ENCODE assay signal across 18 cellular contexts in genomic region chr4:55086561-55086960, GRCh38. TPM values are rescaled to one million over a fixed set of nuclear protein-coding genes. Genes with fewer than 3 reads are reported as not detected.
"Had no signal": no experiment of that assay in that cellular context is flagged by ENCODE, and none has a peak within 500 bp of the region (broad histone marks: within the 10 kb centered on the region; RNA-seq: fewer than 3 reads in every experiment).

No MANE protein-coding gene starts in this region.

- ATAC-seq: activated CD4-positive, alpha-beta T cell treated with anti-CD3 and anti-CD28 coated beads for 36 hours; activated CD8-positive, alpha-beta memory T cell treated with anti-CD3 and anti-CD28 coated beads, Interleukin-2, amount 10 ng/mL, durations not matched to agents 7 days and 5 days; activated T-helper 17 cell treated with anti-CD3 and anti-CD28 coated beads, Interleukin-2, amount 50 U/mL, for 72 hours; upper lobe of right lung had no signal

- DNase-seq: activated CD4-positive, alpha-beta memory T cell treated with anti-CD3 and anti-CD28 coated beads, Interleukin-2, amount 10 ng/mL, durations not matched to agents 7 days and 5 days; activated CD4-positive, alpha-beta T cell treated with anti-CD3 and anti-CD28 coated beads for 36 hours; activated CD8-positive, alpha-beta memory T cell treated with anti-CD3 and anti-CD28 coated beads, Interleukin-2, amount 10 ng/mL, durations not matched to agents 7 days and 5 days; activated naive CD4-positive, alpha-beta T cell; activated naive CD8-positive, alpha-beta T cell treated with anti-CD3 and anti-CD28 coated beads for 36 hours; central memory CD4-positive, alpha-beta T cell; colonic mucosa; islet precursor cell; stomach; SW 1271; upper lobe of right lung had no signal

- FAIRE-seq: endometrium, TTC549 had no signal

- H3K36me3 Mint-ChIP-seq: activated CD8-positive, alpha-beta memory T cell treated with anti-CD3 and anti-CD28 coated beads, Interleukin-2, amount 10 ng/mL, durations not matched to agents 7 days and 5 days; activated naive CD8-positive, alpha-beta T cell treated with anti-CD3 and anti-CD28 coated beads for 36 hours; brain had no signal

- H3K9me3 Mint-ChIP-seq: activated CD4-positive, alpha-beta memory T cell treated with anti-CD3 and anti-CD28 coated beads, Interleukin-2, amount 10 ng/mL, durations not matched to agents 7 days and 5 days; activated naive CD8-positive, alpha-beta T cell treated with anti-CD3 and anti-CD28 coated beads for 36 hours; activated T-helper 17 cell treated with anti-CD3 and anti-CD28 coated beads, Interleukin-2, amount 50 U/mL, for 72 hours; brain; mesothelial cell of epicardium had no signal

- H3K4me3 Mint-ChIP-seq: activated CD4-positive, alpha-beta memory T cell treated with anti-CD3 and anti-CD28 coated beads, Interleukin-2, amount 10 ng/mL, durations not matched to agents 7 days and 5 days; activated CD4-positive, alpha-beta T cell treated with anti-CD3 and anti-CD28 coated beads for 36 hours; activated CD8-positive, alpha-beta memory T cell treated with anti-CD3 and anti-CD28 coated beads, Interleukin-2, amount 10 ng/mL, durations not matched to agents 7 days and 5 days; activated naive CD8-positive, alpha-beta T cell treated with anti-CD3 and anti-CD28 coated beads for 36 hours; activated T-helper 17 cell treated with anti-CD3 and anti-CD28 coated beads, Interleukin-2, amount 50 U/mL, for 72 hours; brain; mesothelial cell of epicardium had no signal

- H3K27ac Mint-ChIP-seq: activated CD4-positive, alpha-beta memory T cell treated with anti-CD3 and anti-CD28 coated beads, Interleukin-2, amount 10 ng/mL, durations not matched to agents 7 days and 5 days; activated CD4-positive, alpha-beta T cell treated with anti-CD3 and anti-CD28 coated beads for 36 hours; activated CD8-positive, alpha-beta memory T cell treated with anti-CD3 and anti-CD28 coated beads, Interleukin-2, amount 10 ng/mL, durations not matched to agents 7 days and 5 days; activated naive CD8-positive, alpha-beta T cell treated with anti-CD3 and anti-CD28 coated beads for 36 hours; activated T-helper 17 cell treated with anti-CD3 and anti-CD28 coated beads, Interleukin-2, amount 50 U/mL, for 72 hours; progenitor cell of endocrine pancreas had no signal

- H3K4me1 Mint-ChIP-seq: activated CD4-positive, alpha-beta memory T cell treated with anti-CD3 and anti-CD28 coated beads, Interleukin-2, amount 10 ng/mL, durations not matched to agents 7 days and 5 days; activated CD4-positive, alpha-beta T cell treated with anti-CD3 and anti-CD28 coated beads for 36 hours; activated CD8-positive, alpha-beta memory T cell treated with anti-CD3 and anti-CD28 coated beads, Interleukin-2, amount 10 ng/mL, durations not matched to agents 7 days and 5 days; activated naive CD8-positive, alpha-beta T cell treated with anti-CD3 and anti-CD28 coated beads for 36 hours; activated T-helper 17 cell treated with anti-CD3 and anti-CD28 coated beads, Interleukin-2, amount 50 U/mL, for 72 hours had no signal

- H3K27me3 Mint-ChIP-seq: activated CD4-positive, alpha-beta memory T cell treated with anti-CD3 and anti-CD28 coated beads, Interleukin-2, amount 10 ng/mL, durations not matched to agents 7 days and 5 days; activated CD8-positive, alpha-beta memory T cell treated with anti-CD3 and anti-CD28 coated beads, Interleukin-2, amount 10 ng/mL, durations not matched to agents 7 days and 5 days; progenitor cell of endocrine pancreas had no signal

RNA-seq across cellular contexts. Expression of gene KDR, which starts 38.8 kb away (rescaled TPM):
- total RNA-seq: activated CD4-positive, alpha-beta memory T cell treated with anti-CD3 and anti-CD28 coated beads, Interleukin-2, amount 10 ng/mL, durations not matched to agents 7 days and 5 days; activated CD4-positive, alpha-beta T cell treated with anti-CD3 and anti-CD28 coated beads for 36 hours; activated CD8-positive, alpha-beta memory T cell treated with anti-CD3 and anti-CD28 coated beads, Interleukin-2, amount 10 ng/mL, durations not matched to agents 7 days and 5 days; activated T-helper 17 cell treated with anti-CD3 and anti-CD28 coated beads, Interleukin-2, amount 50 U/mL, for 72 hours; T-helper 2 cell treated with Interferon-gamma antibody and Interleukin-4, amounts not matched to agents 100 ng/mL and 5 ng/mL, for 36 hours had no signal
